In the genomic region with DNA sequence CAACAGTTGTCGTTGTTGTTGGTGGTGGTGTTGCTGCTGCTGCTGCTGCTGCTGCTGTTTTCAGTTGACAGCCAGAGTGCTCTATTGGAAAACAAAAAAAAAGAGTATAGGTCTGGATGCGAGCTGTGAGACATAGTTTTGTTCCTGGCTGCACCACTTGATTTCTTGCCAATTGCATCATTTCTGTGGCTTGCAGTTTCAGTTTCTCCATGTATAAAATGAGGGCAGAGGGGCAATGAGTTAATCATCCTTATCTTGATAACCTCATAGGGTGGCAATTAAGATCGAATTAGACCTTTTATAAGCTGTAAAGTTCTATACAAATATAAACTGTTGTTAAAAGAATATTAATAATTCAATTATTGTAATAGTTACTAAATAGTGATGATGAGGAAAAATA, we compare ENCODE assay signal across 14 cellular contexts.
DNase-seq lines count a peak whose midpoint lies in the region; ATAC-seq and TF ChIP-seq lines count a peak whose summit lies in the region.
"Had no signal": no experiment of that assay in that cellular context is flagged by ENCODE, and none has a peak within 500 bp of the region (broad histone marks: within the 10 kb centered on the region; RNA-seq: fewer than 3 reads in every experiment).

No MANE protein-coding gene starts in this region.

- intact Hi-C loops in naive thymus-derived CD4-positive, alpha-beta T cell (cut with micrococcal nuclease): no loop called here

- peaks cover 8% of the 10 kb centered on the region; the same call in 1 of the 2 replicates for H3K27me3 ChIP-seq in ACC112 (ENCODE audit: insufficient read depth, low read length)
- no peaks in the 10 kb centered on the region for H3K27me3 ChIP-seq in DND-41 (ENCODE audit: insufficient read depth, low read length, poor library complexity)
- peaks cover 0 to 3% of the 10 kb centered on the region in 2 donors for H3K27me3 ChIP-seq in naive thymus-derived CD4-positive, alpha-beta T cell (ENCODE audit: control insufficient read depth in 2 of 2, insufficient read depth in 2 of 2, low read length in 2 of 2)

- TF ChIP-seq CTCF in DND-41 (IDR thresholded peaks at IDR 0.05; ENCODE audit: borderline replicate concordance, extremely low read depth, low read length, poor library complexity, severe bottlenecking): no peak
- TF ChIP-seq CTCF in fibroblast of villous mesenchyme (IDR thresholded peaks at IDR 0.05; ENCODE audit: insufficient read depth, low read depth, low read length): no peak

- no peaks in the 10 kb centered on the region for H4K20me1 ChIP-seq in DND-41 (ENCODE audit: insufficient read depth, low read length)

- H3K4me1 ChIP-seq in ACC112 (ENCODE audit: control insufficient read depth, insufficient read depth, low read length, unreplicated experiment): peaks cover 17% of the 10 kb centered on the region
- H3K4me1 ChIP-seq in DND-41 (ENCODE audit: insufficient read depth, low read length): no peaks in the 10 kb centered on the region
- no peaks in the 10 kb centered on the region for H3K4me1 ChIP-seq in naive thymus-derived CD4-positive, alpha-beta T cell (ENCODE audit: control insufficient read depth in 2 of 2, insufficient read depth in 2 of 2, low read length in 2 of 2)

- H3K27ac Mint-ChIP-seq in naive thymus-derived CD4-positive, alpha-beta T cell: no peak overlapping the region
- H3K27ac Mint-ChIP-seq: immature natural killer cell, mesothelial cell of epicardium had no signal

- H3K36me3 Mint-ChIP-seq in naive thymus-derived CD4-positive, alpha-beta T cell: no peaks in the 10 kb centered on the region
- H3K36me3 Mint-ChIP-seq: immature natural killer cell, mesothelial cell of epicardium had no signal

- no peak overlapping the region for H3K4me3 Mint-ChIP-seq in naive thymus-derived CD4-positive, alpha-beta T cell
- H3K4me3 Mint-ChIP-seq: immature natural killer cell, mesothelial cell of epicardium had no signal

- peak overlapping the region; percentile 74 for H3K27ac ChIP-seq in ACC112 (ENCODE audit: low read depth, low read length)
- H3K27ac ChIP-seq in DND-41 (ENCODE audit: low read length): no peak overlapping the region
- no peak overlapping the region for H3K27ac ChIP-seq in naive thymus-derived CD4-positive, alpha-beta T cell (ENCODE audit: low read depth, low read length)

- peaks cover 0 to 7% (median 0%) of the 10 kb centered on the region in 11 donors for H3K9me3 Mint-ChIP-seq in naive thymus-derived CD4-positive, alpha-beta T cell
- H3K9me3 Mint-ChIP-seq: immature natural killer cell had no signal

- CTCF ChIA-PET in naive thymus-derived CD4-positive, alpha-beta T cell (lab: Charles Lee): no interaction called here

- DNase-seq in DND-41 (peak; percentile 15), fibroblast of villous mesenchyme (ENCODE audit: low read depth) (peak; percentile 11), NCI-H2196 treated with DMSO at 0.1 percent for 48 hours (lab: John Stamatoyannopoulos, UW; ENCODE audit: unreplicated experiment) (no peak), OCI-M2 (lab: John Stamatoyannopoulos, UW; ENCODE audit: unreplicated experiment) (no peak)
- DNase-seq in naive thymus-derived CD4-positive, alpha-beta T cell: no peak
- DNase-seq: effector CD8-positive, alpha-beta T cell; GOT3; immature natural killer cell; nucleus accumbens; SW 1271 had no signal

- no peaks in the 10 kb centered on the region for H3K36me3 ChIP-seq in ACC112 (ENCODE audit: insufficient read depth, low read length)
- H3K36me3 ChIP-seq in DND-41 (ENCODE audit: insufficient read depth, low read length): no peaks in the 10 kb centered on the region
- H3K36me3 ChIP-seq in naive thymus-derived CD4-positive, alpha-beta T cell (ENCODE audit: control insufficient read depth in 2 of 3, insufficient read depth in 3 of 3, low read length in 3 of 3): no peaks in the 10 kb centered on the region

- H3K27me3 Mint-ChIP-seq in naive thymus-derived CD4-positive, alpha-beta T cell: peaks cover 0 to 24% (median 10%) of the 10 kb centered on the region in 5 donors

- H3K9me3 ChIP-seq in DND-41 (ENCODE audit: insufficient read depth, low read length, severe bottlenecking): no peaks in the 10 kb centered on the region
- no peaks in the 10 kb centered on the region for H3K9me3 ChIP-seq in naive thymus-derived CD4-positive, alpha-beta T cell (ENCODE audit: control insufficient read depth in 2 of 3, low read length in 3 of 3)

- H3K79me2 ChIP-seq in ACC112 (ENCODE audit: control insufficient read depth, insufficient read depth, low read length, unreplicated experiment) (no peaks in the 10 kb centered on the region), DND-41 (ENCODE audit: insufficient read depth, low read length) (no peaks in the 10 kb centered on the region)

- H2AFZ ChIP-seq in ACC112 (ENCODE audit: low read length, unreplicated experiment) (no peak overlapping the region), DND-41 (ENCODE audit: low read depth, low read length) (no peak overlapping the region)

- POLR2A ChIA-PET in naive thymus-derived CD4-positive, alpha-beta T cell (lab: Charles Lee): no interaction called here

- no peak overlapping the region for H3K9ac ChIP-seq in DND-41 (ENCODE audit: low read depth, low read length)

- H3K4me1 Mint-ChIP-seq in naive thymus-derived CD4-positive, alpha-beta T cell: peaks cover 0 to 3% (median 0%) of the 10 kb centered on the region in 7 donors
- H3K4me1 Mint-ChIP-seq: immature natural killer cell, mesothelial cell of epicardium had no signal

- no peak overlapping the region for H3K4me2 ChIP-seq in DND-41 (ENCODE audit: insufficient read depth, low read length)

- H3K4me3 ChIP-seq in ACC112 (ENCODE audit: low read depth, low read length) (no peak overlapping the region), DND-41 (ENCODE audit: low read depth in 1 of 2, low read length in 2 of 2) (no peak overlapping the region), fibroblast of villous mesenchyme (ENCODE audit: low read depth, low read length) (no peak overlapping the region)
- no peak overlapping the region for H3K4me3 ChIP-seq in naive thymus-derived CD4-positive, alpha-beta T cell (ENCODE audit: low read length)

- ATAC-seq in DND-41 (ENCODE audit: insufficient read depth, low read depth) (no peak; the same call in 2 of the 3 replicates), SK-N-SH treated with all-trans-retinoic acid at 6 μM for 48 hours (no peak), HG03108 (IDR thresholded peaks at IDR 0.05; ENCODE audit: unreplicated experiment) (no peak)
- ATAC-seq in naive thymus-derived CD4-positive, alpha-beta T cell: no peak

TF ChIP-seq in SK-N-SH treated with all-trans-retinoic acid at 6 μM for 48 hours, 23 proteins besides CTCF, POLR2A, EP300 and RAD21:
- TF ChIP-seq GLIS3 (CRISPR knock-in tag; IDR thresholded peaks at IDR 0.05) (no peak), ISL1 (CRISPR knock-in tag; IDR thresholded peaks at IDR 0.05) (peak; percentile 54)

Comparison
In these comparisons a context has a peak if more than half of its experiments do, and no peak if none do; other contexts are left out.
1. DNase-seq: peak in DND-41 (single experiment) and fibroblast of villous mesenchyme (single experiment); none in naive thymus-derived CD4-positive, alpha-beta T cell (0 of 9), NCI-H2196 treated with DMSO at 0.1 percent for 48 hours (single experiment) and OCI-M2 (single experiment).